Comparison of ENCODE assay signal across 8 cellular contexts in the genomic region with DNA sequence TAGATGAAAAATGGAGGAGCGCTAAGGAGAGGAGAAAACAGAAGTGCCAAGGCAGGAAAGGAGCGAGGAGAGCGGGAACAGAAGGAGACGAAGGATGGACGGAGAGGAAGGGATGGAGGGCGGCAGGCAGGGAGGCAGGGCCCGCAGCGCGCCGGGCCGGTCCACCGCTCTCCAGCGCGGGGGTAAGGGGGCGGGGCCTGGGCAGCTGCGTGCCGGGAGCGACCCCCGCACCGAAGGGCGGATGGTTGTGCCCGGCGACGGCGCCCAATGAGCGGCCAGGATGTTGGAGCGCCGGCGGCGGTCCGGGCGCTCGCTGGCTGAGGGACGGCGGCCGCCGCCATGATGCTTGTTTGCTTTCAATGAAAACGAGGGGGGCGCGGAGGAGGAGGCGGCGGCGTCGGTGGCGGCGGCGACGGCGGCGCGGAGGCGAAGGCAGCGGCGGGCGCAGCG.
DNase-seq lines count a peak whose midpoint lies in the region; ATAC-seq and TF ChIP-seq lines count a peak whose summit lies in the region.

A gene (plus strand): TSS at position 320 of the 450 bp plus-strand sequence. CDS start 34,898 bp downstream, outside the sequence.

- H3K27ac ChIP-seq in SK-N-MC: peak within 1 kb of the TSS; percentile 85
- peak within 1 kb of the TSS; percentile 82 for H3K27ac ChIP-seq in substantia nigra (ENCODE audit: low read depth, low read length, poor library complexity, severe bottlenecking)

- peaks cover 39% of the 10 kb centered on the region for H3K4me1 Mint-ChIP-seq in activated naive CD4-positive, alpha-beta T cell treated with anti-CD3 and anti-CD28 coated beads, Interleukin-2, amount 10 ng/mL, durations not matched to agents 7 days and 5 days

- DNase-seq in GM06990 (ENCODE audit: extremely low read depth, insufficient read length): peak; percentile 98
- DNase-seq in NB4 (ENCODE audit: low read depth): peak; percentile 96
- no peak for DNase-seq in SK-N-MC (ENCODE audit: low read depth, low spot score)
- DNase-seq in activated naive CD4-positive, alpha-beta T cell treated with anti-CD3 and anti-CD28 coated beads, Interleukin-2, amount 10 ng/mL, durations not matched to agents 7 days and 5 days: peak; percentile 94
- DNase-seq in germinal center (ENCODE audit: low spot score): peak; percentile 98
- peak; percentile 63 for DNase-seq in non-pigmented ciliary epithelial cell (ENCODE audit: low read depth)
- peak; percentile 35 to 98 (median 87) for DNase-seq in substantia nigra (lab: John Stamatoyannopoulos, UW)

- peaks cover 13% of the 10 kb centered on the region for H3K36me3 Mint-ChIP-seq in activated naive CD4-positive, alpha-beta T cell treated with anti-CD3 and anti-CD28 coated beads, Interleukin-2, amount 10 ng/mL, durations not matched to agents 7 days and 5 days

- H3K4me3 ChIP-seq in GM06990 (replicated peaks; ENCODE audit: low read depth, low read length) (peak within 1 kb of the TSS; percentile 89), NB4 (ENCODE audit: low read depth, low read length) (peak within 1 kb of the TSS; percentile 88), SK-N-MC (peak within 1 kb of the TSS; percentile 93)

- no peak for TF ChIP-seq CTCF in GM06990 (IDR thresholded peaks at IDR 0.05; ENCODE audit: insufficient read depth, low read length, poor library complexity, severe bottlenecking)
- no peak for TF ChIP-seq CTCF in NB4 (IDR thresholded peaks at IDR 0.05; ENCODE audit: low read depth, low read length)

- TF ChIP-seq POLR2A in NB4 (IDR thresholded peaks at IDR 0.05; ENCODE audit: extremely low read depth, insufficient read length): peak; percentile 38

- CTCF ChIA-PET in activated naive CD4-positive, alpha-beta T cell treated with anti-CD3 and anti-CD28 coated beads, Interleukin-2, amount 10 ng/mL, durations not matched to agents 7 days and 5 days (lab: Charles Lee): no interaction called here

- no peaks in the 10 kb centered on the region for H3K9me3 ChIP-seq in SK-N-MC (ENCODE audit: low read depth, low read length)

- H3K9me3 Mint-ChIP-seq in activated naive CD4-positive, alpha-beta T cell treated with anti-CD3 and anti-CD28 coated beads, Interleukin-2, amount 10 ng/mL, durations not matched to agents 7 days and 5 days: no peaks in the 10 kb centered on the region

- no peaks in the 10 kb centered on the region for H3K27me3 Mint-ChIP-seq in activated naive CD4-positive, alpha-beta T cell treated with anti-CD3 and anti-CD28 coated beads, Interleukin-2, amount 10 ng/mL, durations not matched to agents 7 days and 5 days

- peak within 1 kb of the TSS; percentile 95 for H3K27ac Mint-ChIP-seq in activated naive CD4-positive, alpha-beta T cell treated with anti-CD3 and anti-CD28 coated beads, Interleukin-2, amount 10 ng/mL, durations not matched to agents 7 days and 5 days

- H3K27me3 ChIP-seq in GM06990 (replicated peaks; ENCODE audit: control insufficient read depth, insufficient read depth, low read length): no peaks in the 10 kb centered on the region

- peak within 1 kb of the TSS; percentile 98 for H3K9ac ChIP-seq in SK-N-MC (ENCODE audit: insufficient read length)

- 0 out of 2 replicates have a peak, but pooled peaks cover 2% of the 10 kb centered on the region for H3K36me3 ChIP-seq in GM06990 (ENCODE audit: control insufficient read depth, insufficient read depth, low read length)
- H3K36me3 ChIP-seq in SK-N-MC (ENCODE audit: insufficient read depth, low read length): peaks cover 39% of the 10 kb centered on the region

- H3K4me3 Mint-ChIP-seq in activated naive CD4-positive, alpha-beta T cell treated with anti-CD3 and anti-CD28 coated beads, Interleukin-2, amount 10 ng/mL, durations not matched to agents 7 days and 5 days: peak within 1 kb of the TSS; percentile 84

- peak; percentile 89 for ATAC-seq in HG02571 (IDR thresholded peaks at IDR 0.05; ENCODE audit: unreplicated experiment)
